ENCODE assay signal across 27 cellular contexts in the genomic region with DNA sequence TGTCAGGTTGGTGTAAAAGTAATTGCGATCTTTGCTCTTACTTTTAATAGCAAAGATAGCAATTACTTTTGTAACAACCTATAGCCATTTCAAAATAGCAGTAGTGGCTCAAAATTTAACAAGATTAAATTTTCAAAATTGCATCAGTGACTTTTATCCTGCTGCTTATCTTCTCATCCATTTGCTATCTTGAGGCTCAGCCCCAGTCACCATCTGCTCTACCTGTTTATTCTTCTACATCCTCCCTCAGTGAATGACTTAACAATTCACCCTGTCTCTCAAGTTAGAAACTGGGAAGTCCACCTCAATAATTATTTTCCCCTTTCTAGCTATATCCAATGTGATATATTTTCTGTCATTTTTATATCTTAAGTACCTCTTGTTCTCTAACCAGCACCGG.
"Had no signal": no experiment of that assay in that cellular context is flagged by ENCODE, and none has a peak within 500 bp of the region (broad histone marks: within the 10 kb centered on the region; RNA-seq: fewer than 3 reads in every experiment).

No MANE protein-coding gene starts in this region.

- H3K4me3 Mint-ChIP-seq: activated CD4-positive, alpha-beta memory T cell treated with anti-CD3 and anti-CD28 coated beads, Interleukin-2, amount 10 ng/mL, durations not matched to agents 7 days and 5 days; activated CD4-positive, alpha-beta T cell treated with anti-CD3 and anti-CD28 coated beads, Interleukin-2, amount 10 ng/mL, durations not matched to agents 7 days and 5 days; activated naive CD4-positive, alpha-beta T cell treated with anti-CD3 and anti-CD28 coated beads, Interleukin-2, amount 50 U/mL, for 24 hours; activated naive CD8-positive, alpha-beta T cell treated with anti-CD3 and anti-CD28 coated beads, Interleukin-2, amount 50 U/mL, for 24 hours; activated T-cell treated with anti-CD3 and anti-CD28 coated beads, Interleukin-2, amount 50 U/mL, for 24 hours; naive thymus-derived CD4-positive, alpha-beta T cell; T-helper 17 cell; type B pancreatic cell; WTC11 had no signal

- H3K9me3 Mint-ChIP-seq: activated CD4-positive, alpha-beta memory T cell treated with anti-CD3 and anti-CD28 coated beads, Interleukin-2, amount 10 ng/mL, durations not matched to agents 7 days and 5 days; activated CD4-positive, alpha-beta T cell treated with anti-CD3 and anti-CD28 coated beads, Interleukin-2, amount 10 ng/mL, durations not matched to agents 7 days and 5 days; activated naive CD4-positive, alpha-beta T cell treated with anti-CD3 and anti-CD28 coated beads, Interleukin-2, amount 50 U/mL, for 24 hours; activated naive CD8-positive, alpha-beta T cell treated with anti-CD3 and anti-CD28 coated beads, Interleukin-2, amount 50 U/mL, for 24 hours; activated T-cell treated with anti-CD3 and anti-CD28 coated beads, Interleukin-2, amount 50 U/mL, for 24 hours; type B pancreatic cell; WTC11 had no signal

- H3K27me3 ChIP-seq: right atrium auricular region, uterus had no signal

- H3K9me3 ChIP-seq: right atrium auricular region, uterus had no signal

- H3K27ac ChIP-seq: parathyroid adenoma, right atrium auricular region, uterus had no signal

- H3K4me1 Mint-ChIP-seq: activated CD4-positive, alpha-beta memory T cell treated with anti-CD3 and anti-CD28 coated beads, Interleukin-2, amount 10 ng/mL, durations not matched to agents 7 days and 5 days; activated CD4-positive, alpha-beta T cell treated with anti-CD3 and anti-CD28 coated beads, Interleukin-2, amount 10 ng/mL, durations not matched to agents 7 days and 5 days; activated naive CD4-positive, alpha-beta T cell treated with anti-CD3 and anti-CD28 coated beads, Interleukin-2, amount 50 U/mL, for 24 hours; activated naive CD8-positive, alpha-beta T cell treated with anti-CD3 and anti-CD28 coated beads, Interleukin-2, amount 50 U/mL, for 24 hours; naive thymus-derived CD4-positive, alpha-beta T cell; T-helper 17 cell; WTC11 had no signal

- H3K36me3 ChIP-seq: right atrium auricular region, uterus had no signal

- H3K36me3 Mint-ChIP-seq: activated naive CD4-positive, alpha-beta T cell treated with anti-CD3 and anti-CD28 coated beads, Interleukin-2, amount 50 U/mL, for 24 hours; naive thymus-derived CD4-positive, alpha-beta T cell; type B pancreatic cell; WTC11 had no signal

- DNase-seq: activated CD4-positive, alpha-beta memory T cell treated with anti-CD3 and anti-CD28 coated beads, Interleukin-2, amount 10 ng/mL, durations not matched to agents 7 days and 5 days; activated CD4-positive, alpha-beta T cell treated with anti-CD3 and anti-CD28 coated beads for 1 hour; activated CD4-positive, alpha-beta T cell treated with anti-CD3 and anti-CD28 coated beads, Interleukin-2, amount 10 ng/mL, durations not matched to agents 7 days and 5 days; activated CD8-positive, alpha-beta memory T cell treated with anti-CD3 and anti-CD28 coated beads, Interleukin-2, amount 50 U/mL, for 48 hours; activated gamma-delta T cell treated with Interleukin-2 at 50 U/mL for 16 hours; activated naive CD8-positive, alpha-beta T cell treated with anti-CD3 and anti-CD28 coated beads, Interleukin-2, amount 50 U/mL, for 24 hours; activated T-cell treated with anti-CD3 and anti-CD28 coated beads, Interleukin-2, amount 50 U/mL, for 24 hours; amygdala; caudate nucleus; foreskin fibroblast; head of caudate nucleus; hippocampal formation; left cardiac atrium; mammary epithelial cell; naive thymus-derived CD4-positive, alpha-beta T cell; nucleus accumbens; stimulated activated CD4-positive, alpha-beta T cell treated with anti-CD3 and anti-CD28 coated beads, Interleukin-15, amount 100 ng/mL, for 24 hours; stimulated activated CD4-positive, alpha-beta T cell treated with anti-CD3 and anti-CD28 coated beads, Interleukin-2, amount 100 ng/mL, for 48 hours; stimulated activated naive CD8-positive, alpha-beta T cell treated with anti-CD3 and anti-CD28 coated beads, Interleukin-15, Interleukin-2, amounts not matched to agents 100 U/mL and 50 U/mL, for 24 hours; T-helper 17 cell; T1000; uterus had no signal

- H3K27me3 Mint-ChIP-seq: activated CD4-positive, alpha-beta memory T cell treated with anti-CD3 and anti-CD28 coated beads, Interleukin-2, amount 10 ng/mL, durations not matched to agents 7 days and 5 days; activated CD4-positive, alpha-beta T cell treated with anti-CD3 and anti-CD28 coated beads, Interleukin-2, amount 10 ng/mL, durations not matched to agents 7 days and 5 days; activated naive CD4-positive, alpha-beta T cell treated with anti-CD3 and anti-CD28 coated beads, Interleukin-2, amount 50 U/mL, for 24 hours; activated naive CD8-positive, alpha-beta T cell treated with anti-CD3 and anti-CD28 coated beads, Interleukin-2, amount 50 U/mL, for 24 hours; activated T-cell treated with anti-CD3 and anti-CD28 coated beads, Interleukin-2, amount 50 U/mL, for 24 hours; naive thymus-derived CD4-positive, alpha-beta T cell; T-helper 17 cell; type B pancreatic cell had no signal

- H3K27ac Mint-ChIP-seq: activated CD4-positive, alpha-beta memory T cell treated with anti-CD3 and anti-CD28 coated beads, Interleukin-2, amount 10 ng/mL, durations not matched to agents 7 days and 5 days; activated CD4-positive, alpha-beta T cell treated with anti-CD3 and anti-CD28 coated beads, Interleukin-2, amount 10 ng/mL, durations not matched to agents 7 days and 5 days; activated naive CD4-positive, alpha-beta T cell treated with anti-CD3 and anti-CD28 coated beads, Interleukin-2, amount 50 U/mL, for 24 hours; activated naive CD8-positive, alpha-beta T cell treated with anti-CD3 and anti-CD28 coated beads, Interleukin-2, amount 50 U/mL, for 24 hours; activated T-cell treated with anti-CD3 and anti-CD28 coated beads, Interleukin-2, amount 50 U/mL, for 24 hours; naive thymus-derived CD4-positive, alpha-beta T cell; T-helper 17 cell; type B pancreatic cell; WTC11 had no signal

- H3K4me3 ChIP-seq: right atrium auricular region, uterus had no signal
